ENCODE assay signal across 8 cellular contexts in genomic region chr17:60435244-60436170, GRCh38. TPM values are rescaled to one million over a fixed set of nuclear protein-coding genes. Genes with fewer than 3 reads are reported as not detected.
DNase-seq lines count a peak whose midpoint lies in the region; ATAC-seq, FAIRE-seq and TF ChIP-seq lines count a peak whose summit lies in the region.

No MANE protein-coding gene starts in this region.

- H3K9me3 ChIP-seq in kidney (ENCODE audit: control insufficient read depth in 1 of 2, low read length in 2 of 2): no peaks in the 10 kb centered on the region

- no peaks in the 10 kb centered on the region for H3K27me3 ChIP-seq in H7 (ENCODE audit: control insufficient read depth, insufficient read depth, low read length)

- H3K4me1 ChIP-seq in kidney (ENCODE audit: control insufficient read depth in 1 of 2, insufficient read depth in 1 of 2, low read depth in 1 of 2, low read length in 2 of 2): no peaks in the 10 kb centered on the region

- FAIRE-seq in kidney (lab: Jason Lieb, UNC): peak; percentile 62

- TF ChIP-seq CTCF in AG09319 (IDR thresholded peaks at IDR 0.05; ENCODE audit: low read depth, low read length) (peak; percentile 91), WI38 (IDR thresholded peaks at IDR 0.05; ENCODE audit: low read depth, low read length) (peak; percentile 72), kidney (IDR thresholded peaks at IDR 0.05; ENCODE audit: borderline replicate concordance, extremely low read depth, insufficient read depth) (peak; percentile 99)

- no peak overlapping the region for H3K4me3 ChIP-seq in H7 (ENCODE audit: insufficient read depth, low read depth, low read length)
- H3K4me3 ChIP-seq in WI38 (ENCODE audit: low read depth, low read length): no peak overlapping the region
- H3K4me3 ChIP-seq in kidney (ENCODE audit: low read length in 2 of 2): peak overlapping the region in 1 of 2 donors; percentile 19

- intact Hi-C loops in kidney (cut with DNase I): no loop called here

- H3K27ac ChIP-seq in kidney (ENCODE audit: low read depth in 2 of 2, low read length in 2 of 2): no peak overlapping the region

- no peak for ATAC-seq in HG03442 (IDR thresholded peaks at IDR 0.05; ENCODE audit: unreplicated experiment)

- H3K9ac ChIP-seq in kidney (ENCODE audit: low read length in 2 of 2): no peak overlapping the region

- DNase-seq in AG09319 (ENCODE audit: extremely low read depth, low read depth) (peak; percentile 73), H7 (peak; percentile 83), NCI-H345 (lab: John Stamatoyannopoulos, UW) (peak; percentile 72), cerebellar cortex (ENCODE audit: low spot score) (peak; percentile 94), kidney (no peak)
- peak in 3 of 4 experiments; percentile 13 to 36 (median 36) for DNase-seq in stimulated activated CD4-positive, alpha-beta T cell treated with anti-CD3 and anti-CD28 coated beads, Interleukin-1b, Interleukin-23, amount 100 ng/mL, for 24 hours (ENCODE audit: low read depth in 4 of 4, low spot score in 1 of 4)

- no peaks in the 10 kb centered on the region for H3K36me3 ChIP-seq in H7 (replicated peaks; ENCODE audit: control insufficient read depth, insufficient read depth, low read length)
- H3K36me3 ChIP-seq in kidney (ENCODE audit: control insufficient read depth in 1 of 2, insufficient read depth in 2 of 2, low read length in 2 of 2): no peaks in the 10 kb centered on the region

RNA-seq across cellular contexts. Expression of gene CHCT1, which starts 13.2 kb away (rescaled TPM):
- total RNA-seq in H7 (2014; rRNA removed; shearing (Covaris generic)): not detected in 2 replicates
- total RNA-seq in kidney: not detected
- polyA plus RNA-seq in kidney (ENCODE audit: insufficient read depth, low read depth, low replicate concordance): not detected

RNA-seq across cellular contexts. Expression of gene USP32, which starts 43.6 kb away (rescaled TPM):
- 60.2 and 91.5 TPM in 2 replicates for total RNA-seq in H7 (2014; rRNA removed; shearing (Covaris generic))
- 53.1 TPM for total RNA-seq in kidney
- 14.6 TPM for polyA plus RNA-seq in kidney (ENCODE audit: insufficient read depth, low read depth, low replicate concordance)
